ENCODE assay signal across 13 cellular contexts in genomic region chr12:108637631-108638030, GRCh38. TPM values are rescaled to one million over a fixed set of nuclear protein-coding genes. Genes with fewer than 3 reads are reported as not detected.
DNase-seq lines count a peak whose midpoint lies in the region; ATAC-seq, FAIRE-seq and TF ChIP-seq lines count a peak whose summit lies in the region.
"Had no signal": no experiment of that assay in that cellular context is flagged by ENCODE, and none has a peak within 500 bp of the region (broad histone marks: within the 10 kb centered on the region; RNA-seq: fewer than 3 reads in every experiment).

No MANE protein-coding gene starts in this region.

- TF ChIP-seq POLR2A in upper lobe of left lung (IDR thresholded peaks at IDR 0.05) (no peak), breast epithelium (IDR thresholded peaks at IDR 0.05) (no peak)

- CTCF ChIA-PET in activated B cell treated with CpG ODN at 0.5 μM for 24 hours (lab: Charles Lee), result interaction anchor here (0.9 to 11.9 kb wide), 6 partner anchors 9 to 166 kb away, joined by 3 to 137 read pairs (median 7); no protein-coding TSS in a partner anchor

- H3K4me3 ChIP-seq in heart right ventricle (peak overlapping the region in 2 of 10 donors; percentile 17 to 32), mononuclear cell (ENCODE audit: low read length) (peak overlapping the region; percentile 37), upper lobe of left lung (no peak overlapping the region), breast epithelium (no peak overlapping the region), small intestine (ENCODE audit: low read depth in 1 of 2, low read length in 2 of 2) (no peak overlapping the region)

- no peak for TF ChIP-seq CTCF in heart right ventricle (IDR thresholded peaks at IDR 0.05)
- TF ChIP-seq CTCF in activated B cell treated with CpG ODN at 0.5 μM for 24 hours (IDR thresholded peaks at IDR 0.05), result no peak
- TF ChIP-seq CTCF in upper lobe of left lung (IDR thresholded peaks at IDR 0.05), result no peak
- no peak for TF ChIP-seq CTCF in breast epithelium (IDR thresholded peaks at IDR 0.05)

- no peaks in the 10 kb centered on the region for H3K9me3 Mint-ChIP-seq in activated B cell treated with CpG ODN at 0.5 μM for 24 hours

- WGBS in heart right ventricle, 2 donors, result 62 to 69% methylated on average over 5 of the region's 5 CpGs
- WGBS in upper lobe of left lung, 2 donors, result 78 to 82% methylated on average over 5 of the region's 5 CpGs
- 79 to 88% (median 84%) methylated on average over 5 of the region's 5 CpGs for WGBS in small intestine, 3 donors

- TF ChIP-seq EP300 in upper lobe of left lung (IDR thresholded peaks at IDR 0.05), result no peak

- no peak for DNase-seq in heart right ventricle
- DNase-seq in cardiac septum (ENCODE audit: low spot score), result no peak
- DNase-seq in activated B cell treated with CpG ODN at 0.5 μM for 24 hours, result no peak
- no peak for DNase-seq in upper lobe of left lung
- DNase-seq in breast epithelium (ENCODE audit: low spot score in 2 of 2), result no peak
- no peak for DNase-seq in small intestine
- DNase-seq: ACHN; activated T-cell treated with anti-CD3 and anti-CD28 coated beads, Interleukin-2, amount 50 U/mL, for 48 hours; NCI-H446 treated with DMSO at 0.1 percent for 48 hours had no signal

- no peaks in the 10 kb centered on the region for H3K27me3 Mint-ChIP-seq in activated B cell treated with CpG ODN at 0.5 μM for 24 hours

- no peak for FAIRE-seq in small intestine (lab: Jason Lieb, UNC)
- FAIRE-seq: endothelial cell of umbilical vein, urothelium cell line had no signal

- intact Hi-C loops in heart right ventricle (cut with DNase I), result no loop called here
- intact Hi-C loops in cardiac septum (cut with DNase I), result no loop called here
- intact Hi-C loops in activated B cell treated with CpG ODN at 0.5 μM for 24 hours (cut with micrococcal nuclease), result loop anchor here (5.0 kb wide), 1 partner anchor 120 kb away; the partner anchor contains the start of gene FICD
- intact Hi-C loops in breast epithelium (cut with DNase I; ENCODE audit: low total_unique reads), result no loop called here

- H3K36me3 ChIP-seq in heart right ventricle (no peaks in the 10 kb centered on the region), upper lobe of left lung (no peaks in the 10 kb centered on the region), breast epithelium (no peaks in the 10 kb centered on the region), small intestine (ENCODE audit: control insufficient read depth in 2 of 2, insufficient read depth in 2 of 2, low read length in 2 of 2) (no peaks in the 10 kb centered on the region)

- peaks cover 13% of the 10 kb centered on the region for H3K36me3 Mint-ChIP-seq in activated B cell treated with CpG ODN at 0.5 μM for 24 hours (ENCODE audit: low read depth)

- H3K9me3 ChIP-seq in heart right ventricle (no peaks in the 10 kb centered on the region), mononuclear cell (ENCODE audit: low read depth, low read length) (no peaks in the 10 kb centered on the region), upper lobe of left lung (no peaks in the 10 kb centered on the region), breast epithelium (no peaks in the 10 kb centered on the region), small intestine (ENCODE audit: control insufficient read depth, low read depth) (no peaks in the 10 kb centered on the region)

- no peak for ATAC-seq in heart right ventricle
- ATAC-seq in activated B cell treated with CpG ODN at 0.5 μM for 24 hours (ENCODE audit: low read depth), result no peak
- ATAC-seq in upper lobe of left lung (ENCODE audit: low FRiP score in 2 of 2), result no peak
- ATAC-seq in GM21619 (IDR thresholded peaks at IDR 0.05; ENCODE audit: unreplicated experiment), result no peak

- H3K27ac Mint-ChIP-seq in activated B cell treated with CpG ODN at 0.5 μM for 24 hours, result peak overlapping the region; percentile 87

- peaks cover 9 to 68% (median 49%) of the 10 kb centered on the region in 9 donors for H3K4me1 ChIP-seq in heart right ventricle
- H3K4me1 ChIP-seq in mononuclear cell (ENCODE audit: insufficient read depth, low read length), result peaks cover 90% of the 10 kb centered on the region
- peaks cover 50 to 78% (median 63%) of the 10 kb centered on the region in 4 donors for H3K4me1 ChIP-seq in upper lobe of left lung
- no peaks in the 10 kb centered on the region for H3K4me1 ChIP-seq in breast epithelium
- H3K4me1 ChIP-seq in small intestine (ENCODE audit: control insufficient read depth in 2 of 2, insufficient read depth in 1 of 2, low read depth in 1 of 2, low read length in 1 of 2), result peaks cover 0 to 4% of the 10 kb centered on the region in 2 donors

- H3K4me1 Mint-ChIP-seq in activated B cell treated with CpG ODN at 0.5 μM for 24 hours, result peaks cover 98% of the 10 kb centered on the region

- H3K27ac ChIP-seq in heart right ventricle, result peak overlapping the region in 7 of 10 donors; percentile 50 to 73 (median 67)
- H3K27ac ChIP-seq in upper lobe of left lung, result peak overlapping the region; percentile 44 to 60 (median 55)
- H3K27ac ChIP-seq in breast epithelium, result no peak overlapping the region
- peak overlapping the region in 1 of 2 donors; percentile 32 for H3K27ac ChIP-seq in small intestine (ENCODE audit: low read depth in 1 of 2, low read length in 1 of 2)

- POLR2A ChIA-PET in activated B cell treated with CpG ODN at 0.5 μM for 24 hours (lab: Charles Lee), result interaction anchor here (0.5 to 14.3 kb wide), 10 partner anchors 10 to 220 kb away, joined by 3 to 135 read pairs (median 12); partner anchors contain the start of genes ISCU and SART3

- peak overlapping the region; percentile 79 for H3K4me3 Mint-ChIP-seq in activated B cell treated with CpG ODN at 0.5 μM for 24 hours

- H3K27me3 ChIP-seq in heart right ventricle (no peaks in the 10 kb centered on the region), mononuclear cell (ENCODE audit: insufficient read depth, low read length) (no peaks in the 10 kb centered on the region), upper lobe of left lung (no peaks in the 10 kb centered on the region), breast epithelium (no peaks in the 10 kb centered on the region), small intestine (ENCODE audit: control insufficient read depth in 2 of 2, insufficient read depth in 2 of 2, low read length in 2 of 2) (no peaks in the 10 kb centered on the region)

RNA-seq across cellular contexts. Expression of gene SELPLG, which starts 3.9 kb away (rescaled TPM):
- 10 to 100 TPM in 1 of 10 donors, 1 to 10 TPM in 9; 1.5 to 17.6 (median 2.4) TPM for total RNA-seq in heart right ventricle
- polyA plus RNA-seq in heart right ventricle, result 1 to 10 TPM in 1 of 2 donors, under 1 TPM in 1; 0.88 to 3.9 TPM
- total RNA-seq in cardiac septum, result 3.1 TPM
- total RNA-seq in activated B cell treated with CpG ODN at 0.5 μM for 24 hours, result 1.8 and 2.0 TPM in 2 replicates
- 36.8 TPM for total RNA-seq in mononuclear cell
- 10 to 100 TPM; 25.2 to 71.4 (median 42.5) TPM for total RNA-seq in upper lobe of left lung
- 10 to 100 TPM in 1 of 3 donors, 1 to 10 TPM in 2; 5.2 to 16.6 (median 6.7) TPM for total RNA-seq in breast epithelium
- polyA plus RNA-seq in small intestine, result 1 to 10 TPM; 1.1 to 7.2 (median 2.4) TPM

RNA-seq across cellular contexts. Expression of gene TMEM119, which starts 39.7 kb away (rescaled TPM):
- total RNA-seq in heart right ventricle (1 to 10 TPM in 8 of 10 donors, under 1 TPM in 2; 0.57 to 6.9 (median 2.0) TPM), cardiac septum (3.4 TPM), activated B cell treated with CpG ODN at 0.5 μM for 24 hours (not detected in 2 replicates), mononuclear cell (1.4 TPM), upper lobe of left lung (10 to 100 TPM in 5 of 6 donors, 1 to 10 TPM in 1; 1.5 to 50.7 (median 20.5) TPM), breast epithelium (10 to 100 TPM; 12.1 to 21.0 (median 12.5) TPM)
- polyA plus RNA-seq in heart right ventricle (1 to 10 TPM; 1.0 to 2.2 TPM), small intestine (1 to 10 TPM in 2 of 3 donors, under 1 TPM in 1; 0.67 to 6.9 (median 5.1) TPM)
- total RNA-seq: endothelial cell of umbilical vein had no signal
- polyA plus RNA-seq: endothelial cell of umbilical vein had no signal

Comparison
In these comparisons a context has a peak if more than half of its experiments do, and no peak if none do; other contexts are left out.
1. H3K27ac ChIP-seq: peak in heart right ventricle (7 of 10) and upper lobe of left lung (4 of 4); none in breast epithelium (0 of 2).